8 cellular contexts compared by ENCODE assay signal in genomic region chr1:51518033-51518729, GRCh38. TPM values are rescaled to one million over a fixed set of nuclear protein-coding genes. Genes with fewer than 3 reads are reported as not detected.
DNase-seq lines count a peak whose midpoint lies in the region; ATAC-seq and TF ChIP-seq lines count a peak whose summit lies in the region.

No MANE protein-coding gene starts in this region.

- peak overlapping the region; percentile 94 to 98 (median 96) for H3K27ac Mint-ChIP-seq in naive B cell

- H3K4me1 Mint-ChIP-seq in naive B cell = peaks cover 52 to 65% (median 57%) of the 10 kb centered on the region in 3 donors

- H4K20me1 ChIP-seq in fibroblast of lung (ENCODE audit: control insufficient read depth, extremely low read depth, insufficient read depth, low read length) = no peaks in the 10 kb centered on the region

- H3K27ac ChIP-seq in fibroblast of lung (ENCODE audit: insufficient read depth, low read length) (peak overlapping the region; percentile 67), upper lobe of right lung (peak overlapping the region; percentile 88)

- H3K27me3 Mint-ChIP-seq in naive B cell = no peaks in the 10 kb centered on the region

- peaks cover 52% of the 10 kb centered on the region for H3K79me2 ChIP-seq in fibroblast of lung (ENCODE audit: control insufficient read depth, insufficient read depth, low read length)

- intact Hi-C loops in upper lobe of right lung (cut with DNase I) = no loop called here

- H3K4me1 ChIP-seq in fibroblast of lung (ENCODE audit: control insufficient read depth, extremely low read depth, insufficient read depth, low read length) = peaks cover 4% of the 10 kb centered on the region
- H3K4me1 ChIP-seq in upper lobe of right lung = peaks cover 38% of the 10 kb centered on the region

- peak overlapping the region; percentile 96 for H3K4me2 ChIP-seq in fibroblast of lung (ENCODE audit: extremely low read depth, insufficient read depth, low read length)

- H3K36me3 ChIP-seq in fibroblast of lung (ENCODE audit: control insufficient read depth, insufficient read depth, low read length) (no peaks in the 10 kb centered on the region), upper lobe of right lung (no peaks in the 10 kb centered on the region)

- no peak for TF ChIP-seq CTCF in fibroblast of lung (conservative IDR thresholded peaks at IDR 0.05 in 1 of 2, IDR thresholded peaks at IDR 0.05 in 1 of 2; ENCODE audit: low read depth in 1 of 2, low read length in 2 of 2)
- no peak for TF ChIP-seq CTCF in upper lobe of right lung (IDR thresholded peaks at IDR 0.05)

- peak overlapping the region; percentile 93 to 99 (median 97) for H3K4me3 Mint-ChIP-seq in naive B cell

- no peaks in the 10 kb centered on the region for H3K9me3 ChIP-seq in fibroblast of lung (ENCODE audit: control insufficient read depth, insufficient read depth, low read depth, low read length)
- no peaks in the 10 kb centered on the region for H3K9me3 ChIP-seq in upper lobe of right lung

- peaks cover 0 to 8% of the 10 kb centered on the region in 2 donors for H3K36me3 Mint-ChIP-seq in naive B cell

- H3K27me3 ChIP-seq in fibroblast of lung (ENCODE audit: control insufficient read depth, insufficient read depth, low read length) (no peaks in the 10 kb centered on the region), upper lobe of right lung (no peaks in the 10 kb centered on the region)

- peak; percentile 39 for ATAC-seq in HG02938 (IDR thresholded peaks at IDR 0.05; ENCODE audit: unreplicated experiment)
- ATAC-seq in naive B cell (ENCODE audit: low read depth in 2 of 2) = peak; percentile 18 to 25
- peak; percentile 45 for ATAC-seq in upper lobe of right lung

- H3K4me3 ChIP-seq in fibroblast of lung (replicated peaks in 1 of 4; ENCODE audit: control extremely low read depth in 1 of 4, insufficient read depth in 1 of 4, low read depth in 3 of 4, low read length in 4 of 4) (peak overlapping the region; percentile 82 to 89 (median 86)), upper lobe of right lung (peak overlapping the region; percentile 79)

- H2AFZ ChIP-seq in fibroblast of lung (ENCODE audit: low read length) = peak overlapping the region; percentile 63

- DNase-seq in SIG-M5 treated with dmso at 0.1 percent for 504 hours (lab: John Stamatoyannopoulos, UW; ENCODE audit: unreplicated experiment) (peak; percentile 60), SIG-M5 (lab: John Stamatoyannopoulos, UW) (no peak), NCI-H748 treated with DMSO at 0.1 percent for 48 hours (lab: John Stamatoyannopoulos, UW) (peak; percentile 90), fibroblast of lung (ENCODE audit: low read depth in 2 of 2) (peak; percentile 31 to 41), naive B cell (peak; percentile 36), upper lobe of right lung (peak; percentile 73)
- DNase-seq in activated T-cell treated with anti-CD3 and anti-CD28 coated beads, Interleukin-2, amount 50 U/mL, for 1 hour = peak; percentile 49

- peak overlapping the region; percentile 79 for H3K9ac ChIP-seq in fibroblast of lung (ENCODE audit: insufficient read depth, low read length)

- H3K9me3 Mint-ChIP-seq in naive B cell = no peaks in the 10 kb centered on the region

RNA-seq across cellular contexts. Expression of gene EPS15, which starts 0.9 kb away (rescaled TPM):
- total RNA-seq in fibroblast of lung (63.9 and 75.5 TPM in 2 replicates), upper lobe of right lung (88.5 TPM)
- polyA plus RNA-seq in fibroblast of lung (50.1 and 67.7 TPM in 2 replicates), naive B cell (ENCODE audit: low read depth in 6 of 6) (10 to 100 TPM; 40.6 to 76.5 (median 67.9) TPM)
- polyA plus RNA-seq in fibroblast of lung (2012) = 22.3 and 29.1 TPM in 2 replicates
- 8.3 and 11.0 TPM in 2 replicates for polyA minus RNA-seq in fibroblast of lung (ENCODE audit: low replicate concordance)
